In the genomic region with DNA sequence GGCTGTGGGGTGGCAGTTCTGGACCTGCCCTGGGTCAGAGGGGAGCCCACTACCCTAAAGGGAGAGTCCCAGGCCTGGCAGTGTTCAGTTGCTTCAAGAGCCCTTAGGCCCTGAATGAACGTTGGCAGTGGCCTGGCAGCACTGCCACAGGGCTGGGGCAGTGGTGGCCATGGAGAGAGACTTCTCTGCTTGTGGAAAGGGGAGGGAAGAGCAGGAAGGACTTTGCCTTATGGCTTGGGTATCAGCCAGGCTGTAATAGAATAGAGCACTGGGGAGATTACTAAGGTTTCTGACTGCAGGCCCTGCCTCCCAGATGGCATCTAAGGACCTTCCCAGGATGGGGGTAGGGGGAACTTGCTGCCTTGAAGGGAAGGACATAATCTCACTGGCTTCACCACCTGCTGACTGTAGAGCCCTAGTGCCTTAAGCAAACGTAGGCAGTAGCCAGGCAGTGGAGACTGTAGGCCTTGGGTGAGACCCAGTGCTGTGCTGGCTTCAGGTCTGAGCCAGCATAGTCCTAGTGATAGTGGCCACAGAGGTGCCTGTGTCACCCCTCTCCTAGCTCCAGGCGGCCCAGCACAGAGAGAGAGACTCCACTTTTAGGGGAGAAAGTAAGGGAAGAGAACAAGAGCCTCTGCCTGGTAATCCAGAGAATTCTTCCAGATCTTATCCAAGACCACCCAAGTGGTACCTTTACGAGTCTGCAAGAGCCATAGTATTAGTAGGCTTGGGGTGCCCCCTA, we compare ENCODE assay signal across 12 cellular contexts. TPM values are rescaled to one million over a fixed set of nuclear protein-coding genes. Genes with fewer than 3 reads are reported as not detected.
DNase-seq lines count a peak whose midpoint lies in the region; ATAC-seq, FAIRE-seq and TF ChIP-seq lines count a peak whose summit lies in the region.
"Had no signal": no experiment of that assay in that cellular context is flagged by ENCODE, and none has a peak within 500 bp of the region (broad histone marks: within the 10 kb centered on the region; RNA-seq: fewer than 3 reads in every experiment).

No MANE protein-coding gene starts in this region.

- no peaks in the 10 kb centered on the region for H3K9me3 ChIP-seq in HepG2 (ENCODE audit: low read length)
- H3K9me3 ChIP-seq in transverse colon = no peaks in the 10 kb centered on the region

- intact Hi-C loops in HepG2 (cut with micrococcal nuclease; ENCODE audit: unreplicated experiment) = no loop called here
- intact Hi-C loops in transverse colon (cut with DNase I; ENCODE audit: low total_unique reads) = loop anchor here (5.0 kb wide), 1 partner anchor 962 kb away; no protein-coding TSS in a partner anchor

- 47% methylated on average over 3 of the region's 4 CpGs for WGBS in HepG2 (ENCODE audit: low lambda C conversion rate)
- 40 to 70% methylated on average over 1 to 3 of the region's 4 CpGs for WGBS in transverse colon (ENCODE audit: low coverage in 1 of 2), 2 donors

- BruUV-seq in HepG2 (replicated peaks; lab: Mats Ljungman, UMichigan) = no TSS peak

- no peaks in the 10 kb centered on the region for H4K20me1 ChIP-seq in HepG2 (ENCODE audit: insufficient read depth, low read length)

- H3K4me3 ChIP-seq in LNCaP clone FGC (ENCODE audit: low read depth, low read length) (no peak overlapping the region), HepG2 (replicated peaks in 1 of 3; ENCODE audit: insufficient read depth in 1 of 3, low read depth in 2 of 3, low read length in 3 of 3) (no peak overlapping the region), transverse colon (no peak overlapping the region)

- ATAC-seq in WTC11 (peak; percentile 71), HepG2 (peak; percentile 95)

- H3K4me1 ChIP-seq in HepG2 (ENCODE audit: insufficient read depth, low read length) (peaks cover 30% of the 10 kb centered on the region), transverse colon (peaks cover 0 to 8% (median 1%) of the 10 kb centered on the region in 4 donors)

- H3K27ac ChIP-seq in HepG2 (ENCODE audit: extremely low read length, insufficient read depth, low read length) (no peak overlapping the region), transverse colon (peak overlapping the region in 1 of 4 donors; percentile 52)

- H3K27me3 ChIP-seq in HepG2 (ENCODE audit: control insufficient read depth in 1 of 2, insufficient read depth in 2 of 2, low read length in 2 of 2) = no peaks in the 10 kb centered on the region
- H3K27me3 ChIP-seq in transverse colon = no peaks in the 10 kb centered on the region

- in situ Hi-C loops in HepG2 (cut with HindIII; ENCODE audit: extremely low pct_ligation_motif_present, low pct_unique_long_range_greater_than_20kb) = no loop called here
- in situ Hi-C loops in transverse colon (cut with MboI; ENCODE audit: low pct_ligation_motif_present in 1 of 4, low pct_unique_long_range_greater_than_20kb in 1 of 4, low sequenced_read_pairs in 3 of 4) = no loop called here

- H3K4me1 Mint-ChIP-seq in WTC11 = peaks cover 9% of the 10 kb centered on the region; the same call in 1 of the 2 replicates

- H3K4me3 Mint-ChIP-seq in WTC11 = no peak overlapping the region
- H3K4me3 Mint-ChIP-seq: CD8-positive, alpha-beta memory T cell had no signal

- no peaks in the 10 kb centered on the region for H3K79me2 ChIP-seq in HepG2 (ENCODE audit: insufficient read depth, low read length)

- TF ChIP-seq CTCF in LNCaP clone FGC (IDR thresholded peaks at IDR 0.05; ENCODE audit: control insufficient read depth, extremely low read depth, insufficient read depth) (0 out of 2 replicates have a peak, but pooled peaks have one; percentile 7), WTC11 (IDR thresholded peaks at IDR 0.05) (no peak), HepG2 (CRISPR knock-in tag; IDR thresholded peaks at IDR 0.05) (peak; percentile 38), transverse colon (IDR thresholded peaks at IDR 0.05) (no peak)

- H3K36me3 Mint-ChIP-seq in WTC11 = no peaks in the 10 kb centered on the region

- TF ChIP-seq EP300 in HepG2 (IDR thresholded peaks at IDR 0.05; ENCODE audit: low read depth in 2 of 2, low read length in 2 of 2) = no peak
- no peak for TF ChIP-seq EP300 in HepG2 (CRISPR knock-in tag; IDR thresholded peaks at IDR 0.05; ENCODE audit: borderline replicate concordance)
- no peak for TF ChIP-seq EP300 in transverse colon (IDR thresholded peaks at IDR 0.05; ENCODE audit: low read depth)

- POLR2A ChIA-PET in WTC11 (lab: Charles Lee) = no interaction called here
- POLR2A ChIA-PET in HepG2 (lab: Yijun Ruan, JAX) = no interaction called here

- no peaks in the 10 kb centered on the region for H3K36me3 ChIP-seq in HepG2 (replicated peaks in 1 of 2; ENCODE audit: control insufficient read depth in 1 of 2, insufficient read depth in 2 of 2, low read length in 2 of 2)
- no peaks in the 10 kb centered on the region for H3K36me3 ChIP-seq in transverse colon

- DNase-seq in LNCaP clone FGC (ENCODE audit: low read depth) = peak; percentile 13
- no peak for DNase-seq in WTC11 (ENCODE audit: low spot score)
- DNase-seq in HepG2 (ENCODE audit: low spot score) = peak; percentile 32
- peak; percentile 27 for DNase-seq in transverse colon
- no peak for DNase-seq in activated CD8-positive, alpha-beta memory T cell treated with anti-CD3 and anti-CD28 coated beads for 24 hours
- DNase-seq in NCI-H1092 (lab: John Stamatoyannopoulos, UW) = no peak
- no peak for DNase-seq in DMS79 treated with DMSO at 0.1 percent for 48 hours (lab: John Stamatoyannopoulos, UW)
- DNase-seq: CD8-positive, alpha-beta memory T cell; foreskin fibroblast; MM.1S; NCI-H345 had no signal

- H3K27me3 Mint-ChIP-seq in WTC11 (ENCODE audit: low read depth) = no peaks in the 10 kb centered on the region
- H3K27me3 Mint-ChIP-seq: CD8-positive, alpha-beta memory T cell had no signal

- FAIRE-seq in HepG2 (lab: Jason Lieb, UNC) = no peak

- no peak overlapping the region for H2AFZ ChIP-seq in HepG2 (ENCODE audit: low read length)

- H3K9ac ChIP-seq in HepG2 (ENCODE audit: insufficient read depth, low read depth, low read length) = no peak overlapping the region

- no peak for TF ChIP-seq POLR2A in HepG2 (IDR thresholded peaks at IDR 0.05; ENCODE audit: insufficient read depth in 1 of 2, low read depth in 2 of 2, low read length in 2 of 2)
- no peak for TF ChIP-seq POLR2A in transverse colon (IDR thresholded peaks at IDR 0.05)

- H3K27ac Mint-ChIP-seq in WTC11 = no peak overlapping the region
- H3K27ac Mint-ChIP-seq: CD8-positive, alpha-beta memory T cell had no signal

- H3K4me2 ChIP-seq in HepG2 (ENCODE audit: low read depth, low read length) = peak overlapping the region; percentile 21; the same call in 1 of the 2 replicates

- TF ChIP-seq RAD21 in HepG2 (CRISPR knock-in tag; IDR thresholded peaks at IDR 0.05) = no peak

- H3K9me3 Mint-ChIP-seq in WTC11 = no peaks in the 10 kb centered on the region
- H3K9me3 Mint-ChIP-seq: CD8-positive, alpha-beta memory T cell had no signal

- CTCF ChIA-PET in WTC11 (lab: Charles Lee) (interaction anchor here (1.8 kb wide), 1 partner anchor 102 kb away, joined by 9 read pairs; no protein-coding TSS in a partner anchor), HepG2 (lab: Yijun Ruan, JAX; ENCODE audit: low intra/inter-chr PET ratio, low total read pairs) (interaction anchor here (1.4 kb wide), 1 partner anchor 102 kb away, joined by 5 read pairs; no protein-coding TSS in a partner anchor)

RNA-seq across cellular contexts. Expression of a gene that starts 27.6 kb away (rescaled TPM):
- total RNA-seq in WTC11 (2021) (29.9 to 44.1 TPM (median 37.6 TPM) in 3 replicates), HepG2 (2016; rRNA removed; fragmentation: Illumina TruSeq; extraction: Trizol) (1.8 and 4.8 TPM in 2 replicates), transverse colon (100 to 1,000 TPM in 2 of 4 donors, 10 to 100 TPM in 2; 30.7 to 327 (median 72.3) TPM)
- 0.61 and 0.71 TPM in 2 replicates for total RNA-seq in HepG2 (2016; cell fraction: cytosol; rRNA removed; fragmentation: Illumina TruSeq; extraction: Trizol; ENCODE audit: low read depth)
- total RNA-seq in HepG2 (2016; cell fraction: insoluble cytoplasmic fraction; rRNA removed; fragmentation: Illumina TruSeq; extraction: Trizol) = 1.9 and 5.2 TPM in 2 replicates
- 1.3 TPM in 2 replicates for total RNA-seq in HepG2 (2016; cell fraction: membrane; rRNA removed; fragmentation: Illumina TruSeq; extraction: Trizol)
- total RNA-seq in HepG2 (2016; cell fraction: nucleus; rRNA removed; fragmentation: Illumina TruSeq; extraction: Trizol) = 8.4 and 11.2 TPM in 2 replicates
- 11.5 and 12.3 TPM in 2 replicates for polyA plus RNA-seq in HepG2 (2011; rRNA removed)
- 2.7 and 3.9 TPM in 2 replicates for polyA plus RNA-seq in HepG2 (2011; cell fraction: cytosol; rRNA removed)
- polyA plus RNA-seq in HepG2 (2011; cell fraction: nucleus; rRNA removed) = 73.3 and 101 TPM in 2 replicates
- 6.5 and 7.3 TPM in 2 replicates for polyA plus RNA-seq in HepG2 (2012)
- polyA plus RNA-seq in HepG2 (2016; cell fraction: cytosol; fragmentation: Illumina TruSeq; extraction: Trizol; ENCODE audit: low read depth) = 0.44 and 0.53 TPM in 2 replicates
- 0.96 and 1.7 TPM in 2 replicates for polyA plus RNA-seq in HepG2 (2016; cell fraction: insoluble cytoplasmic fraction; fragmentation: Illumina TruSeq; extraction: Trizol; ENCODE audit: low read depth)
- 0.88 and 1.6 TPM in 2 replicates for polyA plus RNA-seq in HepG2 (2016; cell fraction: membrane; fragmentation: Illumina TruSeq; extraction: Trizol; ENCODE audit: low read depth)
- polyA plus RNA-seq in HepG2 (2016; cell fraction: nucleus; fragmentation: Illumina TruSeq; extraction: Trizol; ENCODE audit: insufficient read depth, low read depth) = 22.2 and 23.2 TPM in 2 replicates
- polyA minus RNA-seq in HepG2 (2011; rRNA and poly(A)+ RNA removed; ENCODE audit: low replicate concordance) = 27.4 and 36.9 TPM in 2 replicates
- polyA minus RNA-seq in HepG2 (2011; cell fraction: cytosol; rRNA and poly(A)+ RNA removed) = 2.6 and 3.8 TPM in 2 replicates
- 21.3 and 31.8 TPM in 2 replicates for polyA minus RNA-seq in HepG2 (2011; cell fraction: nucleus; rRNA and poly(A)+ RNA removed)

RNA-seq across cellular contexts. Expression of a gene that starts 43.5 kb away (rescaled TPM):
- total RNA-seq in WTC11 (2021) (3.0 to 5.7 TPM (median 4.9 TPM) in 3 replicates), HepG2 (2016; rRNA removed; fragmentation: Illumina TruSeq; extraction: Trizol) (3.0 and 4.4 TPM in 2 replicates), transverse colon (100 to 1,000 TPM; 106 to 337 (median 127) TPM)
- total RNA-seq in HepG2 (2016; cell fraction: cytosol; rRNA removed; fragmentation: Illumina TruSeq; extraction: Trizol; ENCODE audit: low read depth) = 2.2 and 2.3 TPM in 2 replicates
- total RNA-seq in HepG2 (2016; cell fraction: insoluble cytoplasmic fraction; rRNA removed; fragmentation: Illumina TruSeq; extraction: Trizol) = 1.8 and 4.6 TPM in 2 replicates
- total RNA-seq in HepG2 (2016; cell fraction: membrane; rRNA removed; fragmentation: Illumina TruSeq; extraction: Trizol) = 2.9 and 3.5 TPM in 2 replicates
- total RNA-seq in HepG2 (2016; cell fraction: nucleus; rRNA removed; fragmentation: Illumina TruSeq; extraction: Trizol) = 3.9 and 4.3 TPM in 2 replicates
- polyA plus RNA-seq in HepG2 (2011; rRNA removed) = 7.5 and 8.4 TPM in 2 replicates
- polyA plus RNA-seq in HepG2 (2011; cell fraction: cytosol; rRNA removed) = 3.0 and 4.7 TPM in 2 replicates
- 77.2 and 103 TPM in 2 replicates for polyA plus RNA-seq in HepG2 (2011; cell fraction: nucleus; rRNA removed)
- polyA plus RNA-seq in HepG2 (2012) = 5.6 and 7.7 TPM in 2 replicates
- polyA plus RNA-seq in HepG2 (2016; cell fraction: cytosol; fragmentation: Illumina TruSeq; extraction: Trizol; ENCODE audit: low read depth) = 3.1 and 3.4 TPM in 2 replicates
- 4.8 and 7.0 TPM in 2 replicates for polyA plus RNA-seq in HepG2 (2016; cell fraction: insoluble cytoplasmic fraction; fragmentation: Illumina TruSeq; extraction: Trizol; ENCODE audit: low read depth)
- polyA plus RNA-seq in HepG2 (2016; cell fraction: membrane; fragmentation: Illumina TruSeq; extraction: Trizol; ENCODE audit: low read depth) = 4.5 TPM in 2 replicates
- 34.3 and 34.8 TPM in 2 replicates for polyA plus RNA-seq in HepG2 (2016; cell fraction: nucleus; fragmentation: Illumina TruSeq; extraction: Trizol; ENCODE audit: insufficient read depth, low read depth)
- polyA minus RNA-seq in HepG2 (2011; rRNA and poly(A)+ RNA removed; ENCODE audit: low replicate concordance) = 0.23 and 3.8 TPM in 2 replicates
- polyA minus RNA-seq in HepG2 (2011; cell fraction: cytosol; rRNA and poly(A)+ RNA removed) = 3.0 and 4.1 TPM in 2 replicates
- polyA minus RNA-seq in HepG2 (2011; cell fraction: nucleus; rRNA and poly(A)+ RNA removed) = 4.5 and 5.1 TPM in 2 replicates
- total RNA-seq: skeletal muscle tissue had no signal
- polyA plus RNA-seq: CD8-positive, alpha-beta memory T cell had no signal

RNA-seq across cellular contexts. Expression of a gene that starts 47.8 kb away (rescaled TPM):
- total RNA-seq in WTC11 (2021) = 4.6 to 6.1 TPM (median 5.7 TPM) in 3 replicates
- total RNA-seq in HepG2 (2016; rRNA removed; fragmentation: Illumina TruSeq; extraction: Trizol) = 3.1 and 5.4 TPM in 2 replicates
- 1.1 and 1.3 TPM in 2 replicates for total RNA-seq in HepG2 (2016; cell fraction: cytosol; rRNA removed; fragmentation: Illumina TruSeq; extraction: Trizol; ENCODE audit: low read depth)
- total RNA-seq in HepG2 (2016; cell fraction: insoluble cytoplasmic fraction; rRNA removed; fragmentation: Illumina TruSeq; extraction: Trizol) = 3.7 and 5.5 TPM in 2 replicates
- total RNA-seq in HepG2 (2016; cell fraction: membrane; rRNA removed; fragmentation: Illumina TruSeq; extraction: Trizol) = 2.3 and 2.5 TPM in 2 replicates
- 4.4 and 6.4 TPM in 2 replicates for total RNA-seq in HepG2 (2016; cell fraction: nucleus; rRNA removed; fragmentation: Illumina TruSeq; extraction: Trizol)
- 14.3 and 17.1 TPM in 2 replicates for polyA plus RNA-seq in HepG2 (2011; rRNA removed)
- polyA plus RNA-seq in HepG2 (2011; cell fraction: cytosol; rRNA removed) = 15.6 and 18.3 TPM in 2 replicates
- 15.7 and 16.6 TPM in 2 replicates for polyA plus RNA-seq in HepG2 (2011; cell fraction: nucleus; rRNA removed)
- 12.4 and 26.2 TPM in 2 replicates for polyA plus RNA-seq in HepG2 (2012)
- 0.70 and 0.71 TPM in 2 replicates for polyA plus RNA-seq in HepG2 (2016; cell fraction: cytosol; fragmentation: Illumina TruSeq; extraction: Trizol; ENCODE audit: low read depth)
- 3.5 and 3.7 TPM in 2 replicates for polyA plus RNA-seq in HepG2 (2016; cell fraction: insoluble cytoplasmic fraction; fragmentation: Illumina TruSeq; extraction: Trizol; ENCODE audit: low read depth)
- 1.2 and 1.9 TPM in 2 replicates for polyA plus RNA-seq in HepG2 (2016; cell fraction: membrane; fragmentation: Illumina TruSeq; extraction: Trizol; ENCODE audit: low read depth)
- 7.1 and 7.9 TPM in 2 replicates for polyA plus RNA-seq in HepG2 (2016; cell fraction: nucleus; fragmentation: Illumina TruSeq; extraction: Trizol; ENCODE audit: insufficient read depth, low read depth)
- polyA minus RNA-seq in HepG2 (2011; rRNA and poly(A)+ RNA removed; ENCODE audit: low replicate concordance) = 2.5 and 12.3 TPM in 2 replicates
- polyA minus RNA-seq in HepG2 (2011; cell fraction: cytosol; rRNA and poly(A)+ RNA removed) = 11.3 and 12.8 TPM in 2 replicates
- polyA minus RNA-seq in HepG2 (2011; cell fraction: nucleus; rRNA and poly(A)+ RNA removed) = 7.3 and 8.1 TPM in 2 replicates
- total RNA-seq in transverse colon = 10 to 100 TPM in 3 of 4 donors, 1 to 10 TPM in 1; 3.8 to 30.3 (median 22.0) TPM

Comparison
In these comparisons a context has a peak if more than half of its experiments do, and no peak if none do; other contexts are left out.
1. DNase-seq: peak in LNCaP clone FGC (single experiment), HepG2 (single experiment) and transverse colon (single experiment); none in WTC11 (single experiment), activated CD8-positive, alpha-beta memory T cell treated with anti-CD3 and anti-CD28 coated beads for 24 hours (single experiment), NCI-H1092 (single experiment) and DMS79 treated with DMSO at 0.1 percent for 48 hours (single experiment).
2. CTCF ChIP-seq: peak in LNCaP clone FGC (single experiment) and HepG2 (single experiment); none in WTC11 (single experiment) and transverse colon (0 of 5).
3. RNA of a gene that starts 43.5 kb away (total RNA-seq): 106 to 337 TPM in transverse colon; 1.8 to 4.6 TPM in HepG2 and 3.0 to 5.7 TPM in WTC11; every median in the first group is over 10 times any median in the second.